ENCODE assay signal across 8 cellular contexts in genomic region chr17:76246080-76247066, GRCh38. TPM values are rescaled to one million over a fixed set of nuclear protein-coding genes. Genes with fewer than 3 reads are reported as not detected.
DNase-seq lines count a peak whose midpoint lies in the region; ATAC-seq and TF ChIP-seq lines count a peak whose summit lies in the region.

No MANE protein-coding gene starts in this region.

- H3K27me3 ChIP-seq in upper lobe of left lung: no peaks in the 10 kb centered on the region

- peak in 2 of 4 donors; percentile 17 to 50 for TF ChIP-seq POLR2A in upper lobe of left lung (IDR thresholded peaks at IDR 0.05)

- H3K9ac ChIP-seq in SK-N-MC (ENCODE audit: insufficient read length): no peak overlapping the region

- ATAC-seq in HG03064 (IDR thresholded peaks at IDR 0.05; ENCODE audit: low read depth, unreplicated experiment): peak; percentile 85
- peak; percentile 67 to 77 for ATAC-seq in upper lobe of left lung (ENCODE audit: low FRiP score in 2 of 2)

- peak; percentile 16 for DNase-seq in stimulated activated CD4-positive, alpha-beta T cell treated with anti-CD3 and anti-CD28 coated beads, Interleukin-12 subunit alpha, Interleukin-12 subunit beta, amount 100 ng/mL, for 4 hours
- DNase-seq in stimulated activated CD4-positive, alpha-beta T cell treated with anti-CD3 and anti-CD28 coated beads, Interleukin-4, amount 100 ng/mL, for 4 hours: no peak
- DNase-seq in SK-N-MC (ENCODE audit: low read depth, low spot score) (no peak), fibroblast of the aortic adventitia (ENCODE audit: low read depth) (peak; percentile 27), upper lobe of left lung (peak in 1 of 2 donors; percentile 73), NCI-H82 treated with DMSO at 0.1 percent for 48 hours (lab: John Stamatoyannopoulos, UW; ENCODE audit: unreplicated experiment) (no peak), DMS 273 treated with DMSO at 0.1 percent for 48 hours (lab: John Stamatoyannopoulos, UW) (no peak)

- no peaks in the 10 kb centered on the region for H3K36me3 ChIP-seq in SK-N-MC (ENCODE audit: insufficient read depth, low read length)
- H3K36me3 ChIP-seq in upper lobe of left lung: no peaks in the 10 kb centered on the region

- H3K9me3 ChIP-seq in SK-N-MC (ENCODE audit: low read depth, low read length): no peaks in the 10 kb centered on the region
- H3K9me3 ChIP-seq in upper lobe of left lung: no peaks in the 10 kb centered on the region

- peak in 1 of 4 donors; percentile 8 for TF ChIP-seq EP300 in upper lobe of left lung (IDR thresholded peaks at IDR 0.05)

- H3K4me3 ChIP-seq in SK-N-MC (no peak overlapping the region), fibroblast of the aortic adventitia (ENCODE audit: low read depth, low read length) (no peak overlapping the region), upper lobe of left lung (no peak overlapping the region)

- 72 to 83% methylated on average over 5 to 7 of the region's 7 CpGs for WGBS in upper lobe of left lung, 2 donors

- H3K4me1 ChIP-seq in upper lobe of left lung: peaks cover 5 to 20% (median 13%) of the 10 kb centered on the region in 4 donors

- TF ChIP-seq CTCF in fibroblast of the aortic adventitia (IDR thresholded peaks at IDR 0.05; ENCODE audit: insufficient read depth, low read length) (no peak), upper lobe of left lung (IDR thresholded peaks at IDR 0.05) (no peak)

- H3K27ac ChIP-seq in SK-N-MC (0 out of 2 replicates have a peak overlapping the region, but pooled peaks have one; percentile 14), upper lobe of left lung (no peak overlapping the region)

RNA-seq across cellular contexts. Expression of gene RNF157, which starts 6.1 kb away (rescaled TPM):
- total RNA-seq in fibroblast of the aortic adventitia (ENCODE audit: low replicate concordance) (0.08 and 0.18 TPM in 2 replicates), upper lobe of left lung (10 to 100 TPM in 1 of 6 donors, 1 to 10 TPM in 5; 1.1 to 14.7 (median 2.5) TPM)

RNA-seq across cellular contexts. Expression of gene UBALD2, which starts 18.8 kb away (rescaled TPM):
- total RNA-seq in fibroblast of the aortic adventitia (ENCODE audit: low replicate concordance) (1.9 and 3.7 TPM in 2 replicates), upper lobe of left lung (10 to 100 TPM in 5 of 6 donors, 1 to 10 TPM in 1; 8.4 to 74.9 (median 26.8) TPM)

Comparison
In these comparisons a context has a peak if more than half of its experiments do, and no peak if none do; other contexts are left out.
1. DNase-seq: peak in stimulated activated CD4-positive, alpha-beta T cell treated with anti-CD3 and anti-CD28 coated beads, Interleukin-12 subunit alpha, Interleukin-12 subunit beta, amount 100 ng/mL, for 4 hours (single experiment) and fibroblast of the aortic adventitia (single experiment); none in stimulated activated CD4-positive, alpha-beta T cell treated with anti-CD3 and anti-CD28 coated beads, Interleukin-4, amount 100 ng/mL, for 4 hours (0 of 2), SK-N-MC (single experiment), NCI-H82 treated with DMSO at 0.1 percent for 48 hours (single experiment) and DMS 273 treated with DMSO at 0.1 percent for 48 hours (single experiment).